In genomic region chr16:46790599-46791270, GRCh38 we compare ENCODE assay signal across 9 cellular contexts. TPM values are rescaled to one million over a fixed set of nuclear protein-coding genes. Genes with fewer than 3 reads are reported as not detected.
DNase-seq lines count a peak whose midpoint lies in the region; ATAC-seq, FAIRE-seq and TF ChIP-seq lines count a peak whose summit lies in the region.
"Had no signal": no experiment of that assay in that cellular context is flagged by ENCODE, and none has a peak within 500 bp of the region (broad histone marks: within the 10 kb centered on the region; RNA-seq: fewer than 3 reads in every experiment).

No MANE protein-coding gene starts in this region.

- no peaks in the 10 kb centered on the region for H3K27me3 ChIP-seq in BLaER1
- no peaks in the 10 kb centered on the region for H3K27me3 ChIP-seq in H9 (ENCODE audit: insufficient read depth, low read length)
- H3K27me3 ChIP-seq in K562 (ENCODE audit: control insufficient read depth in 2 of 2, insufficient read depth in 2 of 2, low read length in 2 of 2), result no peaks in the 10 kb centered on the region
- no peaks in the 10 kb centered on the region for H3K27me3 ChIP-seq in mucosa of stomach (ENCODE audit: control insufficient read depth, insufficient read depth, low read length)
- H3K27me3 ChIP-seq: neutrophil had no signal

- H4K91ac ChIP-seq in H9 (ENCODE audit: insufficient read length, low read depth, low read length), result no peak overlapping the region

- H3K27ac Mint-ChIP-seq in H9, result peak overlapping the region in 2 of 3 experiments; percentile 35 to 85; a peak in 2 of 7 replicates

- no peak for DNase-seq in H9
- peak in 1 of 4 experiments; percentile 10 for DNase-seq in K562 (ENCODE audit: extremely low read depth in 1 of 4, low spot score in 3 of 4)
- no peak for DNase-seq in frontal cortex (ENCODE audit: low spot score in 2 of 2)
- DNase-seq in lower leg skin (ENCODE audit: low spot score in 2 of 2), result no peak
- DNase-seq in activated CD4-positive, alpha-beta T cell treated with anti-CD3 and anti-CD28 coated beads, Interleukin-2, amount 50 U/mL, for 1 hour, result no peak

- no peaks in the 10 kb centered on the region for H4K20me1 ChIP-seq in BLaER1
- no peaks in the 10 kb centered on the region for H4K20me1 ChIP-seq in H9 (ENCODE audit: control insufficient read depth, insufficient read depth, insufficient read length)
- H4K20me1 ChIP-seq in K562 (replicated peaks; ENCODE audit: control insufficient read depth, insufficient read depth, low read length), result no peaks in the 10 kb centered on the region

- H3K27ac ChIP-seq in BLaER1, result no peak overlapping the region
- no peak overlapping the region for H3K27ac ChIP-seq in H9 (ENCODE audit: insufficient read length, low read depth, low read length)
- peak overlapping the region; percentile 73 for H3K27ac ChIP-seq in K562 (ENCODE audit: extremely low read depth, low read depth, low read length)

- H3K4me1 ChIP-seq in BLaER1 (peaks cover 24% of the 10 kb centered on the region), H9 (ENCODE audit: insufficient read depth, low read length) (0 out of 2 replicates have a peak, but pooled peaks cover 5% of the 10 kb centered on the region), K562 (replicated peaks in 1 of 2; ENCODE audit: control insufficient read depth in 2 of 2, insufficient read depth in 2 of 2, low read length in 2 of 2) (peaks cover 5 to 6% of the 10 kb centered on the region in 2 experiments; a peak in 4 of 5 replicates), mucosa of stomach (ENCODE audit: control insufficient read depth, insufficient read depth, low read length) (peaks cover 12% of the 10 kb centered on the region)

- TF ChIP-seq EP300 in K562 (IDR thresholded peaks at IDR 0.05; ENCODE audit: low read length), result no peak

- ATAC-seq in K562 (no peak; the same call in 2 of the 3 replicates), HG02571 (IDR thresholded peaks at IDR 0.05; ENCODE audit: unreplicated experiment) (no peak)

- H3K18ac ChIP-seq in H9 (ENCODE audit: insufficient read length, low read depth, low read length), result no peak overlapping the region

- H3K27me3 Mint-ChIP-seq in H9 (ENCODE audit: low read depth), result no peaks in the 10 kb centered on the region

- no peak for TF ChIP-seq CTCF in H9 (conservative IDR thresholded peaks at IDR 0.05)
- no peak for TF ChIP-seq CTCF in K562 (IDR thresholded peaks at IDR 0.05 in 2 of 3, conservative IDR thresholded peaks at IDR 0.05 in 1 of 3; ENCODE audit: insufficient read depth in 2 of 3, low read depth in 1 of 3, low read length in 3 of 3)
- no peak for TF ChIP-seq CTCF in lower leg skin (IDR thresholded peaks at IDR 0.05)

- no peak overlapping the region for H3K4ac ChIP-seq in H9 (ENCODE audit: low read depth, low read length)

- H3K36me3 Mint-ChIP-seq in H9 (ENCODE audit: insufficient read depth in 1 of 3, low read depth in 3 of 3), result peaks cover 27 to 40% (median 27%) of the 10 kb centered on the region in 3 experiments

- H3K36me3 ChIP-seq in BLaER1 (peaks cover 23% of the 10 kb centered on the region), K562 (ENCODE audit: control insufficient read depth, insufficient read depth, low read length) (no peaks in the 10 kb centered on the region), mucosa of stomach (ENCODE audit: control insufficient read depth, insufficient read depth, low read length) (no peaks in the 10 kb centered on the region)
- H3K36me3 ChIP-seq: neutrophil had no signal

- peaks cover 31 to 32% of the 10 kb centered on the region in 2 experiments for H3K9me3 Mint-ChIP-seq in H9

- no peak overlapping the region for H4K8ac ChIP-seq in H9 (replicated peaks; ENCODE audit: insufficient read length, low read depth, low read length)

- H3K14ac ChIP-seq in H9 (ENCODE audit: insufficient read depth, low read length), result no peak overlapping the region

- H3K4me3 ChIP-seq in BLaER1 (peak overlapping the region; percentile 69; the same call in 1 of the 2 replicates), K562 (peak overlapping the region; percentile 69; the same call in 1 of the 2 replicates), mucosa of stomach (ENCODE audit: low read length) (peak overlapping the region; percentile 68), lower leg skin (ENCODE audit: low read depth, poor library complexity, severe bottlenecking) (no peak overlapping the region)

- H2AK5ac ChIP-seq in H9 (ENCODE audit: insufficient read length, low read length), result no peak overlapping the region

- H3K9ac ChIP-seq in BLaER1 (no peak overlapping the region), H9 (ENCODE audit: extremely low read depth, insufficient read length, low read length) (peak overlapping the region; percentile 67), K562 (ENCODE audit: insufficient read depth in 1 of 2, low read depth in 2 of 2, low read length in 2 of 2) (peak overlapping the region in 1 of 2 experiments; percentile 73; a peak in 2 of 4 replicates), mucosa of stomach (ENCODE audit: low read length) (peak overlapping the region; percentile 70)

- CTCF ChIA-PET in K562 (lab: Yijun Ruan, JAX; ENCODE audit: low intra/inter-chr PET ratio), result no interaction called here

- no peaks in the 10 kb centered on the region for H3K9me1 ChIP-seq in K562 (ENCODE audit: control insufficient read depth, insufficient read depth, low read length)

- no peak overlapping the region for H2BK12ac ChIP-seq in H9 (ENCODE audit: insufficient read length, low read depth, low read length)

- FAIRE-seq in K562 (lab: Jason Lieb, UNC) (no peak), frontal cortex (lab: Jason Lieb, UNC) (no peak)

- H3K9me3 ChIP-seq in BLaER1 (peaks cover 41% of the 10 kb centered on the region), H9 (ENCODE audit: control insufficient read depth, low read depth, low read length) (no peaks in the 10 kb centered on the region), K562 (replicated peaks; ENCODE audit: control insufficient read depth, insufficient read depth, low read depth, low read length) (no peaks in the 10 kb centered on the region), mucosa of stomach (ENCODE audit: control insufficient read depth, low read length) (no peaks in the 10 kb centered on the region)
- H3K9me3 ChIP-seq: neutrophil had no signal

- no peak overlapping the region for H2BK15ac ChIP-seq in H9 (ENCODE audit: low read depth, low read length)

- no peak overlapping the region for H2BK5ac ChIP-seq in H9 (ENCODE audit: insufficient read length, low read length)

- no TSS peak for BruUV-seq in K562 (replicated peaks; lab: Mats Ljungman, UMichigan)

- in situ Hi-C loops in K562 (cut with MboI), result no loop called here

- TF ChIP-seq POLR2A in K562 (conservative IDR thresholded peaks at IDR 0.05), result no peak
- TF ChIP-seq POLR2A in lower leg skin (IDR thresholded peaks at IDR 0.05), result no peak

- H3K4me1 Mint-ChIP-seq in H9, result peaks cover 22% of the 10 kb centered on the region in 2 experiments

- TF ChIP-seq RAD21 in K562 (CRISPR knock-in tag; conservative IDR thresholded peaks at IDR 0.05 in 1 of 2, IDR thresholded peaks at IDR 0.05 in 1 of 2), result no peak

- no peak overlapping the region for H3K56ac ChIP-seq in H9 (ENCODE audit: insufficient read length, low read depth, low read length)

- H3K23me2 ChIP-seq in H9 (ENCODE audit: insufficient read length, low read depth, low read length, poor library complexity, severe bottlenecking), result peaks cover 4% of the 10 kb centered on the region

- WGBS in H9 (ENCODE audit: extremely low coverage, insufficient read length, low lambda C conversion rate), result no CpG with 5 or more reads among the region's 8 CpGs
- WGBS in K562 (ENCODE audit: insufficient coverage, low coverage, missing lambda C conversion rate), result 28% methylated on average over 8 of the region's 8 CpGs
- WGBS in lower leg skin, 2 donors, result 76 to 84% methylated on average over 8 of the region's 8 CpGs

- H4K5ac ChIP-seq in H9 (ENCODE audit: insufficient read length, low read depth, low read length), result no peak overlapping the region

- H3K4me2 ChIP-seq in BLaER1 (peak overlapping the region; percentile 83), H9 (ENCODE audit: insufficient read depth, insufficient read length, low read length) (peak overlapping the region; percentile 67), K562 (ENCODE audit: insufficient read depth, low read length) (peak overlapping the region; percentile 83)

- H2BK20ac ChIP-seq in H9 (ENCODE audit: low read depth, low read length, poor library complexity, severe bottlenecking), result no peak overlapping the region

- no peak overlapping the region for H3K23ac ChIP-seq in H9 (ENCODE audit: insufficient read length, low read depth, low read length)

- no peak overlapping the region for H2AFZ ChIP-seq in H9 (ENCODE audit: low read length)
- H2AFZ ChIP-seq in K562 (ENCODE audit: low read depth, low read length), result peak overlapping the region; percentile 97

- POLR2A ChIA-PET in K562 (lab: Yijun Ruan, JAX), result interaction anchor here (0.9 to 1.8 kb wide), 6 partner anchors 10 to 112 kb away, joined by 3 to 7 read pairs (median 3); no protein-coding TSS in a partner anchor

- no peak overlapping the region for H2BK120ac ChIP-seq in H9 (ENCODE audit: low read depth, low read length, poor library complexity, severe bottlenecking)

- no peaks in the 10 kb centered on the region for H3K79me2 ChIP-seq in H9 (ENCODE audit: insufficient read depth, low read length)
- H3K79me2 ChIP-seq in K562 (ENCODE audit: control insufficient read depth, insufficient read depth, low read length), result no peaks in the 10 kb centered on the region

- H3K79me1 ChIP-seq in H9 (ENCODE audit: insufficient read depth, low read depth, low read length, poor library complexity, severe bottlenecking), result no peaks in the 10 kb centered on the region

- no peak overlapping the region for H3T11ph ChIP-seq in H9 (ENCODE audit: low read length)

- intact Hi-C loops in K562 (cut with micrococcal nuclease), result no loop called here
- intact Hi-C loops in lower leg skin (cut with DNase I; ENCODE audit: low total_unique reads), result no loop called here

- peak overlapping the region; percentile 72 to 79 for H3K4me3 Mint-ChIP-seq in H9

RNA-seq across cellular contexts. Expression of gene C16orf87, which starts 40.2 kb away (rescaled TPM):
- total RNA-seq in H9 (2021), result 16.7 and 18.2 TPM in 2 replicates
- total RNA-seq in K562 (2011; cell fraction: chromatin; rRNA removed; ENCODE audit: low replicate concordance), result 1.9 and 6.0 TPM in 2 replicates
- total RNA-seq in K562 (2011; cell fraction: nucleolus; rRNA removed), result 1.8 and 2.0 TPM in 2 replicates
- total RNA-seq in K562 (2011; cell fraction: nucleoplasm; rRNA removed), result 3.9 and 6.0 TPM in 2 replicates
- total RNA-seq in K562 (2014; rRNA removed), result 7.7 and 10.5 TPM in 2 replicates
- total RNA-seq in K562 (2014; rRNA removed; fragmentation: Illumina TruSeq; extraction: Trizol), result 13.0 and 13.2 TPM in 2 replicates
- total RNA-seq in K562 (2015; rRNA removed; fragmentation: Illumina TruSeq; extraction: Trizol), result 10.9 and 12.6 TPM in 2 replicates
- 8.3 and 9.1 TPM in 2 replicates for total RNA-seq in K562 (2021)
- polyA plus RNA-seq in K562 (2011; rRNA removed), result 6.3 and 7.8 TPM in 2 replicates
- 1.5 and 2.6 TPM in 2 replicates for polyA plus RNA-seq in K562 (2011; cell fraction: cytosol; rRNA removed)
- 1.9 and 3.1 TPM in 2 replicates for polyA plus RNA-seq in K562 (2011; cell fraction: nucleus; rRNA removed)
- 6.2 and 8.7 TPM in 2 replicates for polyA plus RNA-seq in K562 (2012)
- polyA plus RNA-seq in K562 (2014; fragmentation: Illumina TruSeq; extraction: Trizol), result 9.1 and 9.6 TPM in 2 replicates
- polyA plus RNA-seq in K562 (2014; fragmentation: Nextera tagmentation; extraction: Ambion mirVana), result 10 to 100 TPM; 13.9 to 16.7 TPM
- 8.2 and 10.8 TPM in 2 replicates for polyA plus RNA-seq in K562 (2014; rRNA removed)
- polyA minus RNA-seq in K562 (2011; rRNA and poly(A)+ RNA removed), result 6.2 and 7.6 TPM in 2 replicates
- 2.8 and 3.1 TPM in 2 replicates for polyA minus RNA-seq in K562 (2011; cell fraction: cytosol; rRNA and poly(A)+ RNA removed)
- polyA minus RNA-seq in K562 (2011; cell fraction: nucleus; rRNA and poly(A)+ RNA removed), result 2.0 and 4.7 TPM in 2 replicates
- 40.8 TPM for total RNA-seq in frontal cortex
- 10 to 100 TPM in 1 of 4 donors, 1 to 10 TPM in 3; 5.5 to 14.9 (median 7.9) TPM for total RNA-seq in lower leg skin

RNA-seq across cellular contexts. Expression of gene MYLK3, which starts 42.6 kb away (rescaled TPM):
- total RNA-seq in H9 (2021) (0.39 and 0.90 TPM in 2 replicates), K562 (2014; rRNA removed) (8.8 and 9.8 TPM in 2 replicates), K562 (2014; rRNA removed; fragmentation: Illumina TruSeq; extraction: Trizol) (6.7 and 7.6 TPM in 2 replicates), K562 (2015; rRNA removed; fragmentation: Illumina TruSeq; extraction: Trizol) (6.6 and 6.7 TPM in 2 replicates), K562 (2021) (10.1 and 10.7 TPM in 2 replicates), frontal cortex (0.41 TPM), lower leg skin (under 1 TPM in 3 of 4 donors, not detected in 1; 0.11 to 0.86 (median 0.19) TPM)
- 14.1 and 14.2 TPM in 2 replicates for total RNA-seq in K562 (2011; cell fraction: chromatin; rRNA removed; ENCODE audit: low replicate concordance)
- total RNA-seq in K562 (2011; cell fraction: nucleolus; rRNA removed), result 6.8 and 7.9 TPM in 2 replicates
- 12.1 and 14.7 TPM in 2 replicates for total RNA-seq in K562 (2011; cell fraction: nucleoplasm; rRNA removed)
- polyA plus RNA-seq in K562 (2011; rRNA removed) (4.2 and 4.3 TPM in 2 replicates), K562 (2014; fragmentation: Illumina TruSeq; extraction: Trizol) (4.7 and 6.5 TPM in 2 replicates), K562 (2014; fragmentation: Nextera tagmentation; extraction: Ambion mirVana) (under 1 TPM; 0.69 to 0.82 TPM), K562 (2014; rRNA removed) (3.3 TPM in 2 replicates)
- polyA plus RNA-seq in K562 (2011; cell fraction: cytosol; rRNA removed), result 2.7 and 3.6 TPM in 2 replicates
- polyA plus RNA-seq in K562 (2011; cell fraction: nucleus; rRNA removed), result 4.4 and 5.0 TPM in 2 replicates
- polyA plus RNA-seq in K562 (2012), result 5.2 and 6.0 TPM in 2 replicates
- polyA minus RNA-seq in K562 (2011; rRNA and poly(A)+ RNA removed), result 5.5 and 7.1 TPM in 2 replicates
- 5.5 and 9.8 TPM in 2 replicates for polyA minus RNA-seq in K562 (2011; cell fraction: cytosol; rRNA and poly(A)+ RNA removed)
- polyA minus RNA-seq in K562 (2011; cell fraction: nucleus; rRNA and poly(A)+ RNA removed), result 4.2 and 5.4 TPM in 2 replicates
